Comparison of ENCODE assay signal across 1 cellular context in genomic region chr2:11144724-11145079, GRCh38.
TF ChIP-seq lines count a peak whose summit lies in the region.

No MANE protein-coding gene starts in this region.

TF ChIP-seq in HCT116, 20 proteins besides CTCF, POLR2A, EP300 and RAD21:
- TF ChIP-seq SP1 (IDR thresholded peaks at IDR 0.05; ENCODE audit: low read depth) (no peak), MAX (IDR thresholded peaks at IDR 0.05) (no peak), EZH2 (IDR thresholded peaks at IDR 0.05) (no peak), TCF7L2 (IDR thresholded peaks at IDR 0.05; ENCODE audit: borderline replicate concordance, extremely low read depth, insufficient read depth, insufficient read length) (no peak), ATF3 (IDR thresholded peaks at IDR 0.05) (no peak), YY1 (IDR thresholded peaks at IDR 0.05; ENCODE audit: extremely low read depth, insufficient replicate concordance, low read depth, low read length) (no peak), ELF1 (IDR thresholded peaks at IDR 0.05; ENCODE audit: borderline replicate concordance, low read depth) (no peak), POLR2AphosphoS5 (IDR thresholded peaks at IDR 0.05; ENCODE audit: low read depth, low read length) (no peak), REST (IDR thresholded peaks at IDR 0.05; ENCODE audit: low read depth) (no peak), ZBTB33 (IDR thresholded peaks at IDR 0.05; ENCODE audit: extremely low read depth, insufficient replicate concordance, low read length) (no peak), FOSL1 (IDR thresholded peaks at IDR 0.05; ENCODE audit: low read depth) (no peak), ZNF274 (IDR thresholded peaks at IDR 0.05; ENCODE audit: low read depth, low read length) (no peak), SRF (IDR thresholded peaks at IDR 0.05; ENCODE audit: low read depth) (no peak), EGR1 (IDR thresholded peaks at IDR 0.05; ENCODE audit: low read depth) (no peak), EZH2phosphoT487 (IDR thresholded peaks at IDR 0.05; ENCODE audit: borderline replicate concordance) (no peak)
